Comparison of ENCODE assay signal across 1 cellular context in the genomic region with DNA sequence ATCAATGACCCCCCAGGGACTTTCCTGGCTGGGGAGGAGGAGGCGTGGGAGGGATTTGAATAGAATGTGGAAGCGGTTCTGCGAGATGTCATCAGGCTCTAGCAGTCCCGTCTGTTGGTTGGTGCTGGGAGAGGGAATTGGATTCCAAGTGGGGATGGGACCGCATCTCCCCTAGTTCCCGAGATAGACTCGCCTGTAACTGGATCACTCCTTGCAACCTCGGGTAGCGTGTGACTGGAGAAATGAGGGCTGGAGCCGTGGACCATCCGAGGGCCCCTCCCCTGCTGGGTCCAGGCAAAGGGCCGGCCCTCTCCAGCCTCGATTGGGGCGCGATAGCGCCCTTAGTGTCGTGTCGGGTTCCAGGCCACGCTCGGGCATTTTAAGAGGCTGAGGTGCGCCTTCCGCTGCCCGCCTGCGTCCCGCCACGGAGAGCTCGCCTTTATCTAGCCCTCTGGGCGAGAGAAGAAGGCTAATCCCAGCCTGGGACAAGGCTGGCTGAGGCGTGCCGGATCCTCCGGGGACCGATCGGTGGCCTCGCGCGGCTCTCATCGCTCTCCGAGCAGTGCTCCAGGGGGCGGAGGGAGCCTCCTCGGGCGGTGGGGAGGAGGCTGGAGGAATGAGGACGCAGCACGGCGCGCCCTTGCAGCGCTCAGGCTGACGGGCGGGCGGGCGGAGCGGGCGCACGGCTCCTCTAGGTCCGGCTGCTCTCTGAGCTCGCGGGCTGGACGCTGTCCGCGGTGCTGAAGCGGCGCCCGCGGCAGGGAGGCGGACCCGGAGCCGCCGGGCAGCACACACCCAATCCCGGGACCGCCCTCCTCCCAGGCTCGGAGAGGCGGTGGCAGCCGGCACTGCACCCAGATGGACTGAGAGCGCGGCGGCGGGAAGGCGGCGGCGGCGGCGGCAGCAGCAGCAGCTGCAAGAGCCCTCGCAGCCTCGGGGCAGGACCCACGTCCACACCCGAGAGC.
A peak's percentile ranks its signal among the peaks of the same experiment; 100 is the strongest.
TF ChIP-seq lines count a peak whose summit lies in the region.

No MANE protein-coding gene starts in this region.

TF ChIP-seq in SK-N-SH treated with all-trans-retinoic acid at 6 μM for 48 hours, 23 proteins besides CTCF, POLR2A, EP300 and RAD21 (continued from another document):
- TF ChIP-seq ARNTL (CRISPR knock-in tag; IDR thresholded peaks at IDR 0.05; ENCODE audit: borderline replicate concordance, low read depth) (no peak), SNAI2 (CRISPR knock-in tag; IDR thresholded peaks at IDR 0.05) (no peak), TCF4 (CRISPR knock-in tag; IDR thresholded peaks at IDR 0.05; ENCODE audit: borderline replicate concordance) (no peak), ZNF565 (CRISPR knock-in tag; conservative IDR thresholded peaks at IDR 0.05; ENCODE audit: low read depth) (peak; percentile 46; the same call in 1 of the 2 replicates), OSR1 (CRISPR knock-in tag; IDR thresholded peaks at IDR 0.05) (no peak), ESRRG (CRISPR knock-in tag; IDR thresholded peaks at IDR 0.05) (no peak), PPARA (CRISPR knock-in tag; IDR thresholded peaks at IDR 0.05; ENCODE audit: borderline replicate concordance) (no peak), ZFP30 (CRISPR knock-in tag; IDR thresholded peaks at IDR 0.05) (no peak)
TF ChIP-seq in SK-N-SH treated with all-trans-retinoic acid at 6 μM for 48 hours: peak in this region for 6.
